In the genomic region with DNA sequence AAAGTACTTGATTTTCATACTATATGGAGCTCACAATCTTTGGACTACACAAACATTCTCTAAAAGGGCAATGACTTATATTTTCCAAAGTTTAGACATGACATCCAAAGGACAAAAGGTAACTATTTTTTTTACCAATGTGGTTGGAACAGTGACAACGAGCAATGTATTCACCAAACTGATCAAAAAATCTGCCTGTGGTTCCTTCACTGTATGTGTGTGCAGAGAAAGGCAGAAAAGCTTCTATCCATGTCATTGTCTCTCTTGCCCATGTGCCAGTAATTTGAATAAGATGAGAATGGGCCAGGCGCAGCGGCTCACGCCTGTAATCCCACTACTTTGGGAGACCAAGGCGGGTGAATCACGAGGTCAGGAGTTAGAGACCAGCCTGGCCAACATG, we compare ENCODE assay signal across 23 cellular contexts.
DNase-seq lines count a peak whose midpoint lies in the region; ATAC-seq and TF ChIP-seq lines count a peak whose summit lies in the region.
"Had no signal": no experiment of that assay in that cellular context is flagged by ENCODE, and none has a peak within 500 bp of the region (broad histone marks: within the 10 kb centered on the region; RNA-seq: fewer than 3 reads in every experiment).

No MANE protein-coding gene starts in this region.

- H3K27me3 ChIP-seq in WERI-Rb-1 (ENCODE audit: insufficient read depth, low read depth, severe bottlenecking): no peaks in the 10 kb centered on the region
- H3K27me3 ChIP-seq: BLaER1 treated with 17β-estradiol and CSF1 and Interleukin-3, amounts not matched to agents 10 nM and 100 nM; Peyer's patch had no signal

- H3K27ac Mint-ChIP-seq in activated T-cell treated with anti-CD3 and anti-CD28 coated beads, Interleukin-2, amount 50 U/mL, for 24 hours: peak overlapping the region; percentile 88
- H3K27ac Mint-ChIP-seq in stimulated activated naive CD8-positive, alpha-beta T cell treated with anti-CD3 and anti-CD28 coated beads, Interleukin-15, amount 100 ng/mL, for 72 hours: no peak overlapping the region
- H3K27ac Mint-ChIP-seq: CD4-positive, alpha-beta memory T cell had no signal

- DNase-seq in activated CD4-positive, CD25-positive, alpha-beta regulatory T cell (lab: John Stamatoyannopoulos, UW): no peak
- no peak for DNase-seq in activated T-cell treated with anti-CD3 and anti-CD28 coated beads, Interleukin-2, amount 50 U/mL, for 24 hours
- DNase-seq in activated T-cell treated with anti-CD3 and anti-CD28 coated beads for 4 hours: no peak
- DNase-seq in stimulated activated naive CD8-positive, alpha-beta T cell treated with anti-CD3 and anti-CD28 coated beads, Interleukin-15, Interleukin-2, amounts not matched to agents 100 U/mL and 50 U/mL, for 24 hours: peak; percentile 23
- no peak for DNase-seq in stimulated activated naive CD8-positive, alpha-beta T cell treated with anti-CD3 and anti-CD28 coated beads, Interleukin-15, amount 100 ng/mL, for 72 hours
- no peak for DNase-seq in NCI-H2107 (lab: John Stamatoyannopoulos, UW)
- no peak for DNase-seq in WERI-Rb-1
- DNase-seq: 8988T; Caco-2; CD4-positive, alpha-beta memory T cell; DMS 273 treated with DMSO at 0.1 percent for 48 hours; DMS79 treated with DMSO at 0.1 percent for 48 hours; H7; Karpas-422; NCI-H1694; NCI-H2081; NCI-H2171 treated with DMSO at 0.1 percent for 48 hours; NCI-H446; NCI-H526; Peyer's patch had no signal

- peak; percentile 35 to 38 for ATAC-seq in activated CD4-positive, CD25-positive, alpha-beta regulatory T cell treated with anti-CD3 and anti-CD28 coated beads, Interleukin-2, amount 50 U/mL, for 24 hours
- peak; percentile 89 for ATAC-seq in stimulated activated naive CD8-positive, alpha-beta T cell treated with anti-CD3 and anti-CD28 coated beads, Interleukin-15, Interleukin-2, amounts not matched to agents 100 U/mL and 50 U/mL, for 24 hours
- no peak for ATAC-seq in stimulated activated naive CD8-positive, alpha-beta T cell treated with anti-CD3 and anti-CD28 coated beads, Interleukin-15, amount 100 ng/mL, for 72 hours

- no peaks in the 10 kb centered on the region for H3K9me3 Mint-ChIP-seq in activated T-cell treated with anti-CD3 and anti-CD28 coated beads, Interleukin-2, amount 50 U/mL, for 24 hours
- H3K9me3 Mint-ChIP-seq in stimulated activated naive CD8-positive, alpha-beta T cell treated with anti-CD3 and anti-CD28 coated beads, Interleukin-15, amount 100 ng/mL, for 72 hours: no peaks in the 10 kb centered on the region
- H3K9me3 Mint-ChIP-seq: CD4-positive, alpha-beta memory T cell; IgD-negative memory B cell had no signal

- peaks cover 5% of the 10 kb centered on the region for H3K9me3 ChIP-seq in WERI-Rb-1 (ENCODE audit: severe bottlenecking)
- H3K9me3 ChIP-seq: BLaER1 treated with 17β-estradiol and CSF1 and Interleukin-3, amounts not matched to agents 10 nM and 100 nM; Caco-2; Peyer's patch had no signal

- no peak overlapping the region for H3K4me3 ChIP-seq in WERI-Rb-1 (ENCODE audit: low read depth, low read length)
- H3K4me3 ChIP-seq: BLaER1 treated with 17β-estradiol and CSF1 and Interleukin-3, amounts not matched to agents 10 nM and 100 nM; Peyer's patch had no signal

- H3K4me3 Mint-ChIP-seq in activated T-cell treated with anti-CD3 and anti-CD28 coated beads, Interleukin-2, amount 50 U/mL, for 24 hours: no peak overlapping the region
- H3K4me3 Mint-ChIP-seq in stimulated activated naive CD8-positive, alpha-beta T cell treated with anti-CD3 and anti-CD28 coated beads, Interleukin-15, amount 100 ng/mL, for 72 hours: no peak overlapping the region
- H3K4me3 Mint-ChIP-seq: CD4-positive, alpha-beta memory T cell; IgD-negative memory B cell had no signal

- H3K27me3 Mint-ChIP-seq in activated T-cell treated with anti-CD3 and anti-CD28 coated beads, Interleukin-2, amount 50 U/mL, for 24 hours: no peaks in the 10 kb centered on the region
- H3K27me3 Mint-ChIP-seq in stimulated activated naive CD8-positive, alpha-beta T cell treated with anti-CD3 and anti-CD28 coated beads, Interleukin-15, amount 100 ng/mL, for 72 hours: no peaks in the 10 kb centered on the region
- H3K27me3 Mint-ChIP-seq: CD4-positive, alpha-beta memory T cell; IgD-negative memory B cell had no signal

- peaks cover 58% of the 10 kb centered on the region for H3K36me3 Mint-ChIP-seq in activated T-cell treated with anti-CD3 and anti-CD28 coated beads, Interleukin-2, amount 50 U/mL, for 24 hours (ENCODE audit: low read depth)

- H3K36me3 ChIP-seq in WERI-Rb-1: peaks cover 40% of the 10 kb centered on the region

- peaks cover 44% of the 10 kb centered on the region for H3K4me1 Mint-ChIP-seq in activated T-cell treated with anti-CD3 and anti-CD28 coated beads, Interleukin-2, amount 50 U/mL, for 24 hours (ENCODE audit: low read depth)
- peaks cover 30% of the 10 kb centered on the region for H3K4me1 Mint-ChIP-seq in stimulated activated naive CD8-positive, alpha-beta T cell treated with anti-CD3 and anti-CD28 coated beads, Interleukin-15, amount 100 ng/mL, for 72 hours
- H3K4me1 Mint-ChIP-seq: IgD-negative memory B cell had no signal

- no peak overlapping the region for H3K27ac ChIP-seq in WERI-Rb-1
- H3K27ac ChIP-seq: BLaER1 treated with 17β-estradiol and CSF1 and Interleukin-3, amounts not matched to agents 10 nM and 100 nM; Peyer's patch had no signal

- no peak for TF ChIP-seq CTCF in WERI-Rb-1 (IDR thresholded peaks at IDR 0.05; ENCODE audit: low read depth, low read length)
